ENCODE assay signal across 27 cellular contexts in genomic region chr14:71062581-71063303, GRCh38.
A peak's percentile ranks its signal among the peaks of the same experiment; 100 is the strongest.
DNase-seq lines count a peak whose midpoint lies in the region; ATAC-seq and TF ChIP-seq lines count a peak whose summit lies in the region.
"Had no signal": no experiment of that assay in that cellular context is flagged by ENCODE, and none has a peak within 500 bp of the region (broad histone marks: within the 10 kb centered on the region; RNA-seq: fewer than 3 reads in every experiment).

No MANE protein-coding gene starts in this region.

- no peaks in the 10 kb centered on the region for H3K4me1 ChIP-seq in RWPE2 (ENCODE audit: insufficient read depth, poor library complexity, severe bottlenecking)
- no peaks in the 10 kb centered on the region for H3K4me1 ChIP-seq in fibroblast of lung (ENCODE audit: control insufficient read depth, extremely low read depth, insufficient read depth, low read length)
- H3K4me1 ChIP-seq in right lobe of liver, result peaks cover 0 to 9% (median 0%) of the 10 kb centered on the region in 4 donors
- H3K4me1 ChIP-seq: esophagus muscularis mucosa had no signal

- H3K36me3 ChIP-seq in RWPE2 (ENCODE audit: low read depth) (peaks cover 67% of the 10 kb centered on the region), fibroblast of lung (ENCODE audit: control insufficient read depth, insufficient read depth, low read length) (peaks cover 5% of the 10 kb centered on the region), right lobe of liver (peaks cover 0 to 6% (median under 1%) of the 10 kb centered on the region in 4 donors)

- H3K9me3 Mint-ChIP-seq in stimulated activated naive CD8-positive, alpha-beta T cell treated with anti-CD3 and anti-CD28 coated beads, Interleukin-15, amount 100 ng/mL, for 72 hours, result peaks cover 7 to 10% of the 10 kb centered on the region in 2 donors

- no peaks in the 10 kb centered on the region for H3K4me1 Mint-ChIP-seq in stimulated activated naive CD8-positive, alpha-beta T cell treated with anti-CD3 and anti-CD28 coated beads, Interleukin-15, amount 100 ng/mL, for 72 hours

- H3K27ac Mint-ChIP-seq in stimulated activated naive CD8-positive, alpha-beta T cell treated with anti-CD3 and anti-CD28 coated beads, Interleukin-15, amount 100 ng/mL, for 72 hours, result no peak overlapping the region
- H3K27ac Mint-ChIP-seq: activated T-helper 1 cell treated with anti-CD3 and anti-CD28 coated beads, Interleukin-12 subunit alpha, Interleukin-12 subunit beta, Interleukin-2, Interleukin-4 antibody, amounts not matched to agents 30 ng/mL and 10 ng/mL and 1 ng/mL, durations not matched to agents 14 hours and 24 hours and 36 hours; progenitor cell of endocrine pancreas; T-cell had no signal

- TF ChIP-seq CTCF in RWPE2 (IDR thresholded peaks at IDR 0.05; ENCODE audit: poor library complexity, severe bottlenecking) (no peak), fibroblast of lung (conservative IDR thresholded peaks at IDR 0.05 in 1 of 2, IDR thresholded peaks at IDR 0.05 in 1 of 2; ENCODE audit: low read depth in 1 of 2, low read length in 2 of 2) (no peak), right lobe of liver (IDR thresholded peaks at IDR 0.05) (no peak), RWPE1 (conservative IDR thresholded peaks at IDR 0.05; ENCODE audit: low read depth) (no peak)

- H3K4me3 ChIP-seq in RWPE2 (ENCODE audit: severe bottlenecking) (no peak overlapping the region), fibroblast of lung (replicated peaks in 1 of 4; ENCODE audit: control extremely low read depth in 1 of 4, insufficient read depth in 1 of 4, low read depth in 3 of 4, low read length in 4 of 4) (no peak overlapping the region), right lobe of liver (no peak overlapping the region)
- H3K4me3 ChIP-seq: coronary artery, esophagus muscularis mucosa had no signal

- CTCF ChIA-PET in RWPE1 (lab: Yijun Ruan, JAX), result interaction anchor here (0.6 kb wide), 1 partner anchor 13 kb away, joined by 4 read pairs; no protein-coding TSS in a partner anchor

- no peak overlapping the region for H3K4me3 Mint-ChIP-seq in stimulated activated naive CD8-positive, alpha-beta T cell treated with anti-CD3 and anti-CD28 coated beads, Interleukin-15, amount 100 ng/mL, for 72 hours
- H3K4me3 Mint-ChIP-seq: activated T-helper 1 cell treated with anti-CD3 and anti-CD28 coated beads, Interleukin-12 subunit alpha, Interleukin-12 subunit beta, Interleukin-2, Interleukin-4 antibody, amounts not matched to agents 30 ng/mL and 10 ng/mL and 1 ng/mL, durations not matched to agents 14 hours and 24 hours and 36 hours; HFFc6; stimulated activated naive B cell treated with anti-CD40 and anti-IgM and Interleukin-4, amounts not matched to agents 10 μg/mL and 1 μg/mL and 100 μg/mL, for 72 hours; T-cell had no signal

- H3K27ac ChIP-seq in RWPE2 (ENCODE audit: poor library complexity, severe bottlenecking), result no peak overlapping the region
- no peak overlapping the region for H3K27ac ChIP-seq in fibroblast of lung (ENCODE audit: insufficient read depth, low read length)
- no peak overlapping the region for H3K27ac ChIP-seq in right lobe of liver
- no peak overlapping the region for H3K27ac ChIP-seq in RWPE1
- H3K27ac ChIP-seq: C4-2B, coronary artery, esophagus muscularis mucosa had no signal

- H3K9ac ChIP-seq in fibroblast of lung (ENCODE audit: insufficient read depth, low read length), result no peak overlapping the region

- no peaks in the 10 kb centered on the region for H4K20me1 ChIP-seq in fibroblast of lung (ENCODE audit: control insufficient read depth, extremely low read depth, insufficient read depth, low read length)

- WGBS in right lobe of liver (ENCODE audit: insufficient coverage, low coverage, low lambda C conversion rate, missing lambda C conversion rate), result 65% methylated on average over 5 of the region's 5 CpGs

- H3K9me3 ChIP-seq in RWPE2 (ENCODE audit: severe bottlenecking) (no peaks in the 10 kb centered on the region), fibroblast of lung (ENCODE audit: control insufficient read depth, insufficient read depth, low read depth, low read length) (no peaks in the 10 kb centered on the region), right lobe of liver (no peaks in the 10 kb centered on the region)
- H3K9me3 ChIP-seq: Caco-2, esophagus muscularis mucosa had no signal

- peak; percentile 19 for DNase-seq in HT1080 (ENCODE audit: low read depth)
- no peak for DNase-seq in RWPE2 (ENCODE audit: low spot score)
- DNase-seq in fibroblast of lung (ENCODE audit: low read depth in 2 of 2), result peak; percentile 20 to 35
- DNase-seq in right lobe of liver, result no peak
- no peak for DNase-seq in stimulated activated naive CD8-positive, alpha-beta T cell treated with anti-CD3 and anti-CD28 coated beads, Interleukin-15, amount 100 ng/mL, for 72 hours
- DNase-seq in iPS-NIHi11 (ENCODE audit: low spot score), result no peak
- no peak for DNase-seq in RWPE1 (ENCODE audit: low spot score)
- no peak for DNase-seq in NCI-H2171 treated with DMSO at 0.1 percent for 48 hours (lab: John Stamatoyannopoulos, UW)
- DNase-seq: activated CD4-positive, alpha-beta T cell treated with anti-CD3 and anti-CD28 coated beads, Interleukin-2, amount 50 U/mL, for 4 hours; activated CD4-positive, CD25-positive, alpha-beta regulatory T cell; activated CD8-positive, alpha-beta memory T cell treated with anti-CD3 and anti-CD28 coated beads, Interleukin-2, amount 50 U/mL, for 4 hours; activated naive CD4-positive, alpha-beta T cell treated with anti-CD3 and anti-CD28 coated beads, Interleukin-2, amount 50 U/mL, for 16 hours; amygdala; Caco-2; effector memory CD4-positive, alpha-beta T cell; HFFc6; Kasumi-1; NCI-H1092; NCI-H187 treated with DMSO at 0.1 percent for 48 hours; NCI-H2227 treated with DMSO at 0.1 percent for 48 hours; stimulated activated naive B cell treated with anti-CD40 and anti-IgM and Interleukin-4, amounts not matched to agents 10 μg/mL and 1 μg/mL and 100 μg/mL, for 72 hours; T-cell had no signal

- H3K4me2 ChIP-seq in fibroblast of lung (ENCODE audit: extremely low read depth, insufficient read depth, low read length), result no peak overlapping the region

- no peaks in the 10 kb centered on the region for H3K27me3 ChIP-seq in RWPE2 (ENCODE audit: insufficient read depth, poor library complexity, severe bottlenecking)
- H3K27me3 ChIP-seq in fibroblast of lung (ENCODE audit: control insufficient read depth, insufficient read depth, low read length), result no peaks in the 10 kb centered on the region
- no peaks in the 10 kb centered on the region for H3K27me3 ChIP-seq in right lobe of liver
- H3K27me3 ChIP-seq: esophagus muscularis mucosa had no signal

- no peaks in the 10 kb centered on the region for H3K27me3 Mint-ChIP-seq in stimulated activated naive CD8-positive, alpha-beta T cell treated with anti-CD3 and anti-CD28 coated beads, Interleukin-15, amount 100 ng/mL, for 72 hours
- H3K27me3 Mint-ChIP-seq: progenitor cell of endocrine pancreas; stimulated activated naive B cell treated with anti-CD40 and anti-IgM and Interleukin-4, amounts not matched to agents 10 μg/mL and 1 μg/mL and 100 μg/mL, for 72 hours; T-cell had no signal

- POLR2A ChIA-PET in RWPE1 (lab: Yijun Ruan, JAX; ENCODE audit: low non-redundant PET), result no interaction called here

- peak; percentile 74 for ATAC-seq in RWPE2 (ENCODE audit: low read depth)
- peak; percentile 65 to 92 (median 78) for ATAC-seq in right lobe of liver
- ATAC-seq in stimulated activated naive CD8-positive, alpha-beta T cell treated with anti-CD3 and anti-CD28 coated beads, Interleukin-15, amount 100 ng/mL, for 72 hours, result no peak
- ATAC-seq: stimulated activated naive B cell treated with anti-CD40 and anti-IgM and Interleukin-4, amounts not matched to agents 10 μg/mL and 1 μg/mL and 100 μg/mL, for 72 hours; T-cell had no signal

- H2AFZ ChIP-seq in fibroblast of lung (ENCODE audit: low read length), result no peak overlapping the region

- no peaks in the 10 kb centered on the region for H3K79me2 ChIP-seq in fibroblast of lung (ENCODE audit: control insufficient read depth, insufficient read depth, low read length)

- intact Hi-C loops in right lobe of liver (cut with DNase I), result no loop called here

- no peak for TF ChIP-seq POLR2A in right lobe of liver (IDR thresholded peaks at IDR 0.05)

Comparison
In these comparisons a context has a peak if more than half of its experiments do, and no peak if none do; other contexts are left out.
1. DNase-seq: peak in HT1080 (single experiment) and fibroblast of lung (2 of 2); none in RWPE2 (single experiment), right lobe of liver (0 of 3), stimulated activated naive CD8-positive, alpha-beta T cell treated with anti-CD3 and anti-CD28 coated beads, Interleukin-15, amount 100 ng/mL, for 72 hours (0 of 2), iPS-NIHi11 (single experiment), RWPE1 (single experiment) and NCI-H2171 treated with DMSO at 0.1 percent for 48 hours (single experiment).